In the genomic region with DNA sequence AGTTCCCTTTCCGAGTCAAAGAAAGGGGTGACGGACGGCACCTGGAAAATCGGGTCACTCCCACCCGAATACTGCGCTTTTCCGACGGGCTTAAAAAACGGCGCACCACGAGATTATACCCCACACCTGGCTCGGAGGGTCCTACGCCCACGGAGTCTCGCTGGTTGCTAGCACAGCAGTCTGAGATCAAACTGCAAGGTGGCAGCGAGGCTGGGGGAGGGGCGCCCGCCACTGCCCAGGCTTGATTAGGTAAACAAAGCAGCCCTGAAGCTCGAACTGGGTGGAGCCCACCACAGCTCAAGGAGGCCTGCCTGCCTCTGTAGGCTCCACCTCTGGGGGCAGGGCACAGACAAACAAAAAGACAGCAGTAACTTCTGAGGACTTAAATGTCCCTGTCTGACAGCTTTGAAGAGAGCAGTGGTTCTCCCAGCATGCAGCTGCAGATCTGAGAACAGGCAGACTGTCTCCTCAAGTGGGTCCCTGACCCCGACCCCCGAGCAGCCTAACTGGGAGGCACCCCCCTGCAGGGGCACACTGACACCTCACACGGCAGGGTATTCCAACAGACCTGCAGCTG, we compare ENCODE assay signal across 7 cellular contexts.
DNase-seq lines count a peak whose midpoint lies in the region; ATAC-seq and TF ChIP-seq lines count a peak whose summit lies in the region.
"Not testable (repeated sequence)": the region's sequence is repeated elsewhere in the genome, so short reads cannot be mapped to it uniquely, and the experiment has no call there.

No MANE protein-coding gene starts in this region.

- H3K36me3 Mint-ChIP-seq in T-cell; activated T-cell treated with anti-CD3 and anti-CD28 coated beads, Interleukin-2, amount 50 U/mL, for 24 hours (ENCODE audit: low read depth); dendritic cell treated with granulocyte-macrophage colony-stimulating factor and Interleukin-4, amounts not matched to agents 40 ng/mL and 50 ng/mL, for 4 days (ENCODE audit: low read depth); stimulated activated effector memory CD8-positive, alpha-beta T cell treated with anti-CD3 and anti-CD28 coated beads, Interleukin-12 subunit alpha, Interleukin-12 subunit beta, amount 100 ng/mL, for 72 hours: not testable (repeated sequence)
- H3K36me3 Mint-ChIP-seq in nephron (ENCODE audit: low read depth), result peaks cover 16% of the 10 kb centered on the region

- intact Hi-C loops in dendritic cell treated with granulocyte-macrophage colony-stimulating factor and Interleukin-4, amounts not matched to agents 40 ng/mL and 50 ng/mL, for 4 days (cut with micrococcal nuclease), result not testable (repeated sequence)

- not testable (repeated sequence) for H3K36me3 ChIP-seq in H7 (replicated peaks; ENCODE audit: control insufficient read depth, insufficient read depth, low read length); iPS-18a (ENCODE audit: control insufficient read depth, low read depth, low read length)

- H3K27me3 Mint-ChIP-seq in T-cell; activated T-cell treated with anti-CD3 and anti-CD28 coated beads, Interleukin-2, amount 50 U/mL, for 24 hours; dendritic cell treated with granulocyte-macrophage colony-stimulating factor and Interleukin-4, amounts not matched to agents 40 ng/mL and 50 ng/mL, for 4 days; nephron (ENCODE audit: low read depth): not testable (repeated sequence)

- H3K9me3 ChIP-seq in iPS-18a (ENCODE audit: control insufficient read depth, low read depth, low read length), result not testable (repeated sequence)

- ATAC-seq in T-cell (replicated peaks in 1 of 4); stimulated activated effector memory CD8-positive, alpha-beta T cell treated with anti-CD3 and anti-CD28 coated beads, Interleukin-12 subunit alpha, Interleukin-12 subunit beta, amount 100 ng/mL, for 72 hours: not testable (repeated sequence)

- H3K4me1 ChIP-seq in iPS-18a (ENCODE audit: control insufficient read depth, low read depth, low read length), result not testable (repeated sequence)

- POLR2A ChIA-PET in T-cell (lab: Charles Lee), result not testable (repeated sequence)

- not testable (repeated sequence) for H3K27ac Mint-ChIP-seq in T-cell; activated T-cell treated with anti-CD3 and anti-CD28 coated beads, Interleukin-2, amount 50 U/mL, for 24 hours; dendritic cell treated with granulocyte-macrophage colony-stimulating factor and Interleukin-4, amounts not matched to agents 40 ng/mL and 50 ng/mL, for 4 days
- peak overlapping the region; percentile 67 to 92 (median 86) for H3K27ac Mint-ChIP-seq in nephron
- peak overlapping the region; percentile 54 for H3K27ac Mint-ChIP-seq in stimulated activated effector memory CD8-positive, alpha-beta T cell treated with anti-CD3 and anti-CD28 coated beads, Interleukin-12 subunit alpha, Interleukin-12 subunit beta, amount 100 ng/mL, for 72 hours

- DNase-seq in H7; activated T-cell treated with anti-CD3 and anti-CD28 coated beads, Interleukin-2, amount 50 U/mL, for 24 hours; stimulated activated effector memory CD8-positive, alpha-beta T cell treated with anti-CD3 and anti-CD28 coated beads, Interleukin-12 subunit alpha, Interleukin-12 subunit beta, amount 100 ng/mL, for 72 hours (ENCODE audit: low spot score in 2 of 2): not testable (repeated sequence)
- DNase-seq in T-cell, result peak in 6 of 34 experiments; percentile 3 to 28 (median 6)

- H3K9me3 Mint-ChIP-seq in T-cell (peaks cover 0 to 12% (median 7%) of the 10 kb centered on the region in 3 donors), nephron (peaks cover 32% of the 10 kb centered on the region)
- H3K9me3 Mint-ChIP-seq in activated T-cell treated with anti-CD3 and anti-CD28 coated beads, Interleukin-2, amount 50 U/mL, for 24 hours, result peaks cover 12% of the 10 kb centered on the region
- H3K9me3 Mint-ChIP-seq in dendritic cell treated with granulocyte-macrophage colony-stimulating factor and Interleukin-4, amounts not matched to agents 40 ng/mL and 50 ng/mL, for 4 days, result peaks cover 16% of the 10 kb centered on the region
- not testable (repeated sequence) for H3K9me3 Mint-ChIP-seq in stimulated activated effector memory CD8-positive, alpha-beta T cell treated with anti-CD3 and anti-CD28 coated beads, Interleukin-12 subunit alpha, Interleukin-12 subunit beta, amount 100 ng/mL, for 72 hours

- H3K9ac ChIP-seq in iPS-18a (ENCODE audit: low read length), result peak overlapping the region; percentile 54

- H3K4me3 Mint-ChIP-seq in T-cell (peak overlapping the region; percentile 16 to 69 (median 68)), nephron (peak overlapping the region; percentile 85 to 88 (median 87))
- H3K4me3 Mint-ChIP-seq in activated T-cell treated with anti-CD3 and anti-CD28 coated beads, Interleukin-2, amount 50 U/mL, for 24 hours, result peak overlapping the region; percentile 68
- H3K4me3 Mint-ChIP-seq in dendritic cell treated with granulocyte-macrophage colony-stimulating factor and Interleukin-4, amounts not matched to agents 40 ng/mL and 50 ng/mL, for 4 days, result peak overlapping the region; percentile 46
- H3K4me3 Mint-ChIP-seq in stimulated activated effector memory CD8-positive, alpha-beta T cell treated with anti-CD3 and anti-CD28 coated beads, Interleukin-12 subunit alpha, Interleukin-12 subunit beta, amount 100 ng/mL, for 72 hours, result peak overlapping the region; percentile 34

- H3K27me3 ChIP-seq in H7 (ENCODE audit: control insufficient read depth, insufficient read depth, low read length); iPS-18a (ENCODE audit: control insufficient read depth, insufficient read depth, low read length): not testable (repeated sequence)

- CTCF ChIA-PET in T-cell (lab: Charles Lee), result not testable (repeated sequence)

- H3K4me1 Mint-ChIP-seq in T-cell; activated T-cell treated with anti-CD3 and anti-CD28 coated beads, Interleukin-2, amount 50 U/mL, for 24 hours (ENCODE audit: low read depth); dendritic cell treated with granulocyte-macrophage colony-stimulating factor and Interleukin-4, amounts not matched to agents 40 ng/mL and 50 ng/mL, for 4 days (ENCODE audit: low read depth); nephron; stimulated activated effector memory CD8-positive, alpha-beta T cell treated with anti-CD3 and anti-CD28 coated beads, Interleukin-12 subunit alpha, Interleukin-12 subunit beta, amount 100 ng/mL, for 72 hours: not testable (repeated sequence)

- TF ChIP-seq CTCF in nephron (IDR thresholded peaks at IDR 0.05; ENCODE audit: unreplicated experiment in 3 of 3), result not testable (repeated sequence)

- H3K4me3 ChIP-seq in H7 (ENCODE audit: insufficient read depth, low read depth, low read length) (peak overlapping the region; percentile 30), iPS-18a (ENCODE audit: low read length) (peak overlapping the region; percentile 56)

- H3K27ac ChIP-seq in iPS-18a (ENCODE audit: low read length), result not testable (repeated sequence)

Comparison
In these comparisons a context has a peak if more than half of its experiments do, and no peak if none do; other contexts are left out.
1. H3K4me3 Mint-ChIP-seq: peak in every context shown above with its lines; median percentile 87 in nephron; 68 in T-cell; 68 in activated T-cell treated with anti-CD3 and anti-CD28 coated beads, Interleukin-2, amount 50 U/mL, for 24 hours; 46 in dendritic cell treated with granulocyte-macrophage colony-stimulating factor and Interleukin-4, amounts not matched to agents 40 ng/mL and 50 ng/mL, for 4 days; 34 in stimulated activated effector memory CD8-positive, alpha-beta T cell treated with anti-CD3 and anti-CD28 coated beads, Interleukin-12 subunit alpha, Interleukin-12 subunit beta, amount 100 ng/mL, for 72 hours.